27 cellular contexts compared by ENCODE assay signal in genomic region chr17:76280650-76281049, GRCh38. TPM values are rescaled to one million over a fixed set of nuclear protein-coding genes. Genes with fewer than 3 reads are reported as not detected.
"Had no signal": no experiment of that assay in that cellular context is flagged by ENCODE, and none has a peak within 500 bp of the region (broad histone marks: within the 10 kb centered on the region; RNA-seq: fewer than 3 reads in every experiment).

No MANE protein-coding gene starts in this region.

- ATAC-seq: left colon; left lung; lower lobe of right lung; naive thymus-derived CD8-positive, alpha-beta T cell; right lobe of liver; upper lobe of right lung had no signal

- H3K9me3 ChIP-seq: left lung, lower lobe of right lung, ovary, right atrium auricular region, right lobe of liver, suprapubic skin, thoracic aorta, tibial artery, upper lobe of right lung had no signal

- H3K4me3 Mint-ChIP-seq: immature natural killer cell; naive thymus-derived CD8-positive, alpha-beta T cell; nephron; neural crest cell; stimulated activated naive CD8-positive, alpha-beta T cell treated with anti-CD3 and anti-CD28 coated beads, Interleukin-15, Interleukin-2, amounts not matched to agents 100 ng/mL and 50 ng/mL, for 24 hours had no signal

- H3K27ac ChIP-seq: left lung, lower lobe of right lung, ovary, right atrium auricular region, right lobe of liver, suprapubic skin, thoracic aorta, tibial artery, upper lobe of right lung had no signal

- H3K27me3 Mint-ChIP-seq: naive thymus-derived CD8-positive, alpha-beta T cell; progenitor cell of endocrine pancreas; stimulated activated naive CD8-positive, alpha-beta T cell treated with anti-CD3 and anti-CD28 coated beads, Interleukin-15, Interleukin-2, amounts not matched to agents 100 ng/mL and 50 ng/mL, for 24 hours had no signal

- H3K4me3 ChIP-seq: left lung, lower lobe of right lung, ovary, right atrium auricular region, right lobe of liver, smooth muscle cell, suprapubic skin, thoracic aorta, tibial artery, upper lobe of right lung had no signal

- H3K27me3 ChIP-seq: left lung, ovary, right atrium auricular region, right lobe of liver, suprapubic skin, tibial artery, upper lobe of right lung had no signal

- DNase-seq: hypothalamus; immature natural killer cell; kidney; left colon; left lung; lower lobe of right lung; mammary epithelial cell; mesenchymal stem cell; naive thymus-derived CD8-positive, alpha-beta T cell; ovary; stimulated activated CD4-positive, alpha-beta T cell treated with anti-CD3 and anti-CD28 coated beads, Interleukin-1b, Interleukin-23, amount 100 ng/mL, for 48 hours; stimulated activated CD4-positive, alpha-beta T cell treated with anti-CD3 and anti-CD28 coated beads, Interleukin-2, amount 100 ng/mL, for 48 hours; stimulated activated CD4-positive, alpha-beta T cell treated with anti-CD3 and anti-CD28 coated beads, Interleukin-4, amount 100 ng/mL, for 4 hours; stimulated activated CD8-positive, alpha-beta memory T cell treated with anti-CD3 and anti-CD28 coated beads, Interleukin-4, amount 100 ng/mL, for 48 hours; stimulated activated naive CD4-positive, alpha-beta T cell; tibial artery; trophoblast cell; upper lobe of right lung had no signal

- H3K27ac Mint-ChIP-seq: immature natural killer cell; nephron; progenitor cell of endocrine pancreas; stimulated activated naive CD8-positive, alpha-beta T cell treated with anti-CD3 and anti-CD28 coated beads, Interleukin-15, Interleukin-2, amounts not matched to agents 100 ng/mL and 50 ng/mL, for 24 hours had no signal

- H3K36me3 Mint-ChIP-seq: immature natural killer cell; naive thymus-derived CD8-positive, alpha-beta T cell had no signal

- H3K4me1 ChIP-seq: right lobe of liver had no signal

- H3K9me3 Mint-ChIP-seq: immature natural killer cell; naive thymus-derived CD8-positive, alpha-beta T cell; nephron; neural crest cell; stimulated activated naive CD8-positive, alpha-beta T cell treated with anti-CD3 and anti-CD28 coated beads, Interleukin-15, Interleukin-2, amounts not matched to agents 100 ng/mL and 50 ng/mL, for 24 hours had no signal

- H3K4me2 ChIP-seq: smooth muscle cell had no signal

- H3K36me3 ChIP-seq: left lung, lower lobe of right lung, ovary, right atrium auricular region, right lobe of liver, suprapubic skin, thoracic aorta, upper lobe of right lung had no signal

- H3K4me1 Mint-ChIP-seq: immature natural killer cell had no signal

RNA-seq across cellular contexts. Expression of gene RNF157, which starts 40.4 kb away (rescaled TPM):
- total RNA-seq: mammary epithelial cell had no signal
